Comparison of ENCODE assay signal across 9 cellular contexts in the genomic region with DNA sequence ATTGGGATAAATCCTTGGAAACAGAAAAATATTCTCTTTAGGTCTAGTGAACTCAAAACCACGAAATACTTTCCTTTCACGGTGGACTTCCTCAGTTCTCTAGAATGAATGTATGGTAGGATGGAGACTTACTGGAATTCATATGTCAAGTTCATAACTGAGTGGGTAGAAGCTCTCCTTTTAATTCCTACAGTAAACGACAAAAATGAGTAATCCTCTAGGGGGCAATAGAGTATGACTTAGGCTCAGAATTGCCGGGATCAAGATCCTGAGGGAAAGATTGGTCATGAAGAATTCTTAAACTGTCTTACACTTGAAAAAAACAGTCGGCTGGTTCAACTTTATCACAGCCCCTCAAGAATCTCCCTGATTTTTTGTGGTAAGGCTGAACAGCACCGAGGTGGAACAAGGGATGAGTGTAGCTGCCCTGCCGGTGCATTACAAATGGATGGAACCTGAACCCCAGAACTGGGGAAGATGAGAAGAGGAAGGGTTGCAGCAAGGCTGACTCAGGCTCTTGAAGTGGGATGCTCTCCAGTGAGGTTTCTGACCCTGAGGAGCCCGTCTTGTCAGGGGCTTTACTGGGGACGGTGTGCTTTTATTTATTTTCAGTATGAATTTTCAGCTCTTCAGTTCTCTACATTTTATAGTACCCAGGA. TPM values are rescaled to one million over a fixed set of nuclear protein-coding genes. Genes with fewer than 3 reads are reported as not detected.
A peak's percentile ranks its signal among the peaks of the same experiment; 100 is the strongest.
DNase-seq lines count a peak whose midpoint lies in the region; ATAC-seq, FAIRE-seq and TF ChIP-seq lines count a peak whose summit lies in the region.
"Had no signal": no experiment of that assay in that cellular context is flagged by ENCODE, and none has a peak within 500 bp of the region (broad histone marks: within the 10 kb centered on the region; RNA-seq: fewer than 3 reads in every experiment).

No MANE protein-coding gene starts in this region.

- peak; percentile 80 for FAIRE-seq in RCC 7860 (lab: Jason Lieb, UNC)

- H3K36me3 ChIP-seq in thyroid gland, result no peaks in the 10 kb centered on the region
- H3K36me3 ChIP-seq: suprapubic skin had no signal

- ATAC-seq in GM21737 (IDR thresholded peaks at IDR 0.05; ENCODE audit: unreplicated experiment) (no peak), HG03521 (IDR thresholded peaks at IDR 0.05; ENCODE audit: unreplicated experiment) (no peak), GM21447 (IDR thresholded peaks at IDR 0.05; ENCODE audit: unreplicated experiment) (no peak)

- no peaks in the 10 kb centered on the region for H3K4me1 ChIP-seq in thyroid gland

- H3K9me3 ChIP-seq in thyroid gland, result no peaks in the 10 kb centered on the region
- H3K9me3 ChIP-seq: suprapubic skin had no signal

- no peaks in the 10 kb centered on the region for H3K27me3 ChIP-seq in thyroid gland
- H3K27me3 ChIP-seq: suprapubic skin had no signal

- no peak overlapping the region for H3K4me3 ChIP-seq in foreskin fibroblast (ENCODE audit: low read depth in 1 of 2, low read length in 2 of 2)
- no peak overlapping the region for H3K4me3 ChIP-seq in thyroid gland (replicated peaks in 1 of 3)
- H3K4me3 ChIP-seq: suprapubic skin had no signal

- intact Hi-C loops in thyroid gland (cut with DNase I), result loop anchor here (5.0 kb wide), 1 partner anchor 70 kb away; a partner anchor contains a TSS

- no peak overlapping the region for H3K27ac ChIP-seq in thyroid gland

- 37 to 38% methylated on average over 9 of the region's 9 CpGs for WGBS in thyroid gland, 2 donors

- DNase-seq in NCI-H526 (lab: John Stamatoyannopoulos, UW) (peak; percentile 3 to 38), NCI-H526 treated with DMSO at 0.1 percent for 48 hours (lab: John Stamatoyannopoulos, UW) (no peak), RCC 7860 (ENCODE audit: low spot score) (peak; percentile 54), foreskin fibroblast (peak in 1 of 2 donors; percentile 72), thyroid gland (no peak)

- peak; percentile 42 for TF ChIP-seq CTCF in foreskin fibroblast (IDR thresholded peaks at IDR 0.05; ENCODE audit: low read depth, low read length)
- peak in 5 of 6 experiments; percentile 38 to 79 (median 66) for TF ChIP-seq CTCF in thyroid gland (IDR thresholded peaks at IDR 0.05)

- no peak for TF ChIP-seq POLR2A in thyroid gland (IDR thresholded peaks at IDR 0.05)

RNA-seq across cellular contexts. Expression of a gene that starts 14.0 kb away (rescaled TPM):
- 10 to 100 TPM; 11.8 to 39.5 (median 34.2) TPM for total RNA-seq in thyroid gland

RNA-seq across cellular contexts. Expression of a gene that starts 37.3 kb away (rescaled TPM):
- total RNA-seq in thyroid gland, result 1 to 10 TPM in 1 of 4 donors, under 1 TPM in 2, not detected in 1; 0.33 to 1.5 (median 0.54) TPM

Comparison
In these comparisons a context has a peak if more than half of its experiments do, and no peak if none do; other contexts are left out.
1. DNase-seq: peak in NCI-H526 (2 of 2) and RCC 7860 (single experiment); none in NCI-H526 treated with DMSO at 0.1 percent for 48 hours (single experiment) and thyroid gland (0 of 2).